1 cellular context compared by ENCODE assay signal in the genomic region with DNA sequence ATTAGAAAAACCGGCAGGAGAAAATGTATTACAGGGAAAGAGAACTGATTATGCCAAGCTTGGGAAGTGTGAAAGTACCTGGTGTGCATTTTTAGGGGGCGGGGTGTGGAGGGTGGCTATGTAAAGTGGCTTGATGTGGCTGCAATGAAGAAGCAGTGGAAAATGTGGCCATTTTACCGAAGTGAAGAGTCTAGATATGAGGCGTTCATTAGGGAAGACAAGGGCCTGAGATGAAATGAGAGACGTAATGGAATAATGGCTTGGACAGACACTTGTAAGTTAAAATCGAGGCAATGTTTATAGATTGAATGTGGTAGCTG.
A peak's percentile ranks its signal among the peaks of the same experiment; 100 is the strongest.
TF ChIP-seq lines count a peak whose summit lies in the region.

No MANE protein-coding gene starts in this region.

TF ChIP-seq in GM12878, 131 proteins besides CTCF, POLR2A, EP300 and RAD21:
- TF ChIP-seq, protein P1, sequence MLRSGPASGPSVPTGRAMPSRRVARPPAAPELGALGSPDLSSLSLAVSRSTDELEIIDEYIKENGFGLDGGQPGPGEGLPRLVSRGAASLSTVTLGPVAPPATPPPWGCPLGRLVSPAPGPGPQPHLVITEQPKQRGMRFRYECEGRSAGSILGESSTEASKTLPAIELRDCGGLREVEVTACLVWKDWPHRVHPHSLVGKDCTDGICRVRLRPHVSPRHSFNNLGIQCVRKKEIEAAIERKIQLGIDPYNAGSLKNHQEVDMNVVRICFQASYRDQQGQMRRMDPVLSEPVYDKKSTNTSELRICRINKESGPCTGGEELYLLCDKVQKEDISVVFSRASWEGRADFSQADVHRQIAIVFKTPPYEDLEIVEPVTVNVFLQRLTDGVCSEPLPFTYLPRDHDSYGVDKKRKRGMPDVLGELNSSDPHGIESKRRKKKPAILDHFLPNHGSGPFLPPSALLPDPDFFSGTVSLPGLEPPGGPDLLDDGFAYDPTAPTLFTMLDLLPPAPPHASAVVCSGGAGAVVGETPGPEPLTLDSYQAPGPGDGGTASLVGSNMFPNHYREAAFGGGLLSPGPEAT (IDR thresholded peaks at IDR 0.05; ENCODE audit: low read depth) = peak; percentile 56
- TF ChIP-seq PAX8 (IDR thresholded peaks at IDR 0.05) (no peak), ZBED1 (IDR thresholded peaks at IDR 0.05; ENCODE audit: borderline replicate concordance) (0 out of 2 replicates have a peak, but pooled peaks have one; percentile 11), CHD1 (IDR thresholded peaks at IDR 0.05; ENCODE audit: low read depth, low read length) (0 out of 2 replicates have a peak, but pooled peaks have one; percentile 0), HDGF (IDR thresholded peaks at IDR 0.05) (0 out of 2 replicates have a peak, but pooled peaks have one; percentile 18), CHD2 (IDR thresholded peaks at IDR 0.05; ENCODE audit: borderline replicate concordance, low read depth, low read length) (no peak), CBFB (IDR thresholded peaks at IDR 0.05; ENCODE audit: low read depth) (no peak), RB1 (IDR thresholded peaks at IDR 0.05; ENCODE audit: borderline replicate concordance) (no peak), RUNX3 (IDR thresholded peaks at IDR 0.05; ENCODE audit: low read length) (peak; percentile 20; the same call in 1 of the 2 replicates), DPF2 (IDR thresholded peaks at IDR 0.05) (no peak), ZNF622 (IDR thresholded peaks at IDR 0.05) (no peak), YY1 (IDR thresholded peaks at IDR 0.05; ENCODE audit: low read depth, low read length) (peak; percentile 82), NBN (IDR thresholded peaks at IDR 0.05) (peak; percentile 30; the same call in 1 of the 2 replicates), IKZF2 (IDR thresholded peaks at IDR 0.05) (peak in 1 of 2 experiments; percentile 51; a peak in 1 of 4 replicates), HDAC2 (IDR thresholded peaks at IDR 0.05) (no peak), POU2F2 (IDR thresholded peaks at IDR 0.05; ENCODE audit: borderline replicate concordance, low read depth, low read length) (peak; percentile 68; the same call in 1 of the 3 replicates), NR2C1 (IDR thresholded peaks at IDR 0.05) (no peak)
- TF ChIP-seq, protein P2, sequence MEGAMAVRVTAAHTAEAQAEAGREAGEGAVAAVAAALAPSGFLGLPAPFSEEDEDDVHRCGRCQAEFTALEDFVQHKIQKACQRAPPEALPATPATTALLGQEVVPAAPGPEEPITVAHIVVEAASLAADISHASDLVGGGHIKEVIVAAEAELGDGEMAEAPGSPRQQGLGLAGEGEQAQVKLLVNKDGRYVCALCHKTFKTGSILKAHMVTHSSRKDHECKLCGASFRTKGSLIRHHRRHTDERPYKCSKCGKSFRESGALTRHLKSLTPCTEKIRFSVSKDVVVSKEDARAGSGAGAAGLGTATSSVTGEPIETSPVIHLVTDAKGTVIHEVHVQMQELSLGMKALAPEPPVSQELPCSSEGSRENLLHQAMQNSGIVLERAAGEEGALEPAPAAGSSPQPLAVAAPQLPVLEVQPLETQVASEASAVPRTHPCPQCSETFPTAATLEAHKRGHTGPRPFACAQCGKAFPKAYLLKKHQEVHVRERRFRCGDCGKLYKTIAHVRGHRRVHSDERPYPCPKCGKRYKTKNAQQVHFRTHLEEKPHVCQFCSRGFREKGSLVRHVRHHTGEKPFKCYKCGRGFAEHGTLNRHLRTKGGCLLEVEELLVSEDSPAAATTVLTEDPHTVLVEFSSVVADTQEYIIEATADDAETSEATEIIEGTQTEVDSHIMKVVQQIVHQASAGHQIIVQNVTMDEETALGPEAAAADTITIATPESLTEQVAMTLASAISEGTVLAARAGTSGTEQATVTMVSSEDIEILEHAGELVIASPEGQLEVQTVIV (IDR thresholded peaks at IDR 0.05; ENCODE audit: borderline replicate concordance, partially characterized antibody) = no peak
- TF ChIP-seq, protein P3, sequence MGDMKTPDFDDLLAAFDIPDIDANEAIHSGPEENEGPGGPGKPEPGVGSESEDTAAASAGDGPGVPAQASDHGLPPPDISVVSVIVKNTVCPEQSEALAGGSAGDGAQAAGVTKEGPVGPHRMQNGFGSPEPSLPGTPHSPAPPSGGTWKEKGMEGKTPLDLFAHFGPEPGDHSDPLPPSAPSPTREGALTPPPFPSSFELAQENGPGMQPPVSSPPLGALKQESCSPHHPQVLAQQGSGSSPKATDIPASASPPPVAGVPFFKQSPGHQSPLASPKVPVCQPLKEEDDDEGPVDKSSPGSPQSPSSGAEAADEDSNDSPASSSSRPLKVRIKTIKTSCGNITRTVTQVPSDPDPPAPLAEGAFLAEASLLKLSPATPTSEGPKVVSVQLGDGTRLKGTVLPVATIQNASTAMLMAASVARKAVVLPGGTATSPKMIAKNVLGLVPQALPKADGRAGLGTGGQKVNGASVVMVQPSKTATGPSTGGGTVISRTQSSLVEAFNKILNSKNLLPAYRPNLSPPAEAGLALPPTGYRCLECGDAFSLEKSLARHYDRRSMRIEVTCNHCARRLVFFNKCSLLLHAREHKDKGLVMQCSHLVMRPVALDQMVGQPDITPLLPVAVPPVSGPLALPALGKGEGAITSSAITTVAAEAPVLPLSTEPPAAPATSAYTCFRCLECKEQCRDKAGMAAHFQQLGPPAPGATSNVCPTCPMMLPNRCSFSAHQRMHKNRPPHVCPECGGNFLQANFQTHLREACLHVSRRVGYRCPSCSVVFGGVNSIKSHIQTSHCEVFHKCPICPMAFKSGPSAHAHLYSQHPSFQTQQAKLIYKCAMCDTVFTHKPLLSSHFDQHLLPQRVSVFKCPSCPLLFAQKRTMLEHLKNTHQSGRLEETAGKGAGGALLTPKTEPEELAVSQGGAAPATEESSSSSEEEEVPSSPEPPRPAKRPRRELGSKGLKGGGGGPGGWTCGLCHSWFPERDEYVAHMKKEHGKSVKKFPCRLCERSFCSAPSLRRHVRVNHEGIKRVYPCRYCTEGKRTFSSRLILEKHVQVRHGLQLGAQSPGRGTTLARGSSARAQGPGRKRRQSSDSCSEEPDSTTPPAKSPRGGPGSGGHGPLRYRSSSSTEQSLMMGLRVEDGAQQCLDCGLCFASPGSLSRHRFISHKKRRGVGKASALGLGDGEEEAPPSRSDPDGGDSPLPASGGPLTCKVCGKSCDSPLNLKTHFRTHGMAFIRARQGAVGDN (IDR thresholded peaks at IDR 0.05) = no peak
